ENCODE assay signal across 34 cellular contexts in genomic region chr7:158475036-158475678, GRCh38.
"Had no signal": no experiment of that assay in that cellular context is flagged by ENCODE, and none has a peak within 500 bp of the region (broad histone marks: within the 10 kb centered on the region; RNA-seq: fewer than 3 reads in every experiment).

No MANE protein-coding gene starts in this region.

- H3K4me3 Mint-ChIP-seq: activated B cell treated with CpG ODN at 0.5 μM for 24 hours; activated CD8-positive, alpha-beta T cell treated with anti-CD3 and anti-CD28 coated beads for 36 hours; activated naive CD4-positive, alpha-beta T cell treated with anti-CD3 and anti-CD28 coated beads for 36 hours; activated naive CD4-positive, alpha-beta T cell treated with anti-CD3 and anti-CD28 coated beads, Interleukin-2, amount 50 U/mL, for 24 hours; activated naive CD8-positive, alpha-beta T cell treated with anti-CD3 and anti-CD28 coated beads for 36 hours; activated naive CD8-positive, alpha-beta T cell treated with anti-CD3 and anti-CD28 coated beads, Interleukin-2, amount 50 U/mL, for 24 hours; activated T-cell treated with anti-CD3 and anti-CD28 coated beads, Interleukin-2, amount 50 U/mL, for 4 hours; effector memory CD8-positive, alpha-beta T cell; T-helper 17 cell; T-helper 2 cell treated with Interferon-gamma antibody and Interleukin-4, amounts not matched to agents 5 μg/mL and 100 μg/mL, for 36 hours had no signal

- FAIRE-seq: colon had no signal

- H3K4me1 ChIP-seq: adrenal gland, body of pancreas, foreskin keratinocyte, gastrocnemius medialis had no signal

- H3K4me1 Mint-ChIP-seq: activated B cell treated with CpG ODN at 0.5 μM for 24 hours; activated naive CD4-positive, alpha-beta T cell treated with anti-CD3 and anti-CD28 coated beads, Interleukin-2, amount 50 U/mL, for 24 hours; activated naive CD8-positive, alpha-beta T cell treated with anti-CD3 and anti-CD28 coated beads, Interleukin-2, amount 50 U/mL, for 24 hours had no signal

- H3K4me3 ChIP-seq: adrenal gland, body of pancreas, esophagus muscularis mucosa, gastrocnemius medialis had no signal

- H3K27ac Mint-ChIP-seq: activated B cell treated with CpG ODN at 0.5 μM for 24 hours; activated CD8-positive, alpha-beta T cell treated with anti-CD3 and anti-CD28 coated beads for 36 hours; activated naive CD4-positive, alpha-beta T cell treated with anti-CD3 and anti-CD28 coated beads for 36 hours; activated naive CD4-positive, alpha-beta T cell treated with anti-CD3 and anti-CD28 coated beads, Interleukin-2, amount 50 U/mL, for 24 hours; activated naive CD8-positive, alpha-beta T cell treated with anti-CD3 and anti-CD28 coated beads for 36 hours; activated naive CD8-positive, alpha-beta T cell treated with anti-CD3 and anti-CD28 coated beads, Interleukin-2, amount 50 U/mL, for 24 hours; activated T-helper 2 cell treated with anti-CD3 and anti-CD28 coated beads, Interferon-gamma antibody, Interleukin-2, Interleukin-4, amounts not matched to agents 10 μg/mL and 5 μg/mL and 100 μg/mL, durations not matched to agents 14 hours and 24 hours and 36 hours; effector memory CD8-positive, alpha-beta T cell; T-helper 17 cell; T-helper 2 cell treated with Interferon-gamma antibody and Interleukin-4, amounts not matched to agents 5 μg/mL and 100 μg/mL, for 36 hours had no signal

- ATAC-seq: activated CD4-positive, CD25-positive, alpha-beta regulatory T cell treated with anti-CD3 and anti-CD28 coated beads, Interleukin-2, amount 50 U/mL, for 24 hours; activated CD8-positive, alpha-beta T cell treated with anti-CD3 and anti-CD28 coated beads for 36 hours; activated naive CD8-positive, alpha-beta T cell treated with anti-CD3 and anti-CD28 coated beads, Interleukin-2, amount 50 U/mL, for 24 hours; activated T-cell treated with anti-CD3 and anti-CD28 coated beads, Interleukin-2, amount 50 U/mL, for 4 hours; body of pancreas; effector memory CD8-positive, alpha-beta T cell; foreskin keratinocyte; gastrocnemius medialis; T-helper 17 cell had no signal

- H3K9me3 Mint-ChIP-seq: activated B cell treated with CpG ODN at 0.5 μM for 24 hours; activated CD8-positive, alpha-beta T cell treated with anti-CD3 and anti-CD28 coated beads for 36 hours; activated naive CD4-positive, alpha-beta T cell treated with anti-CD3 and anti-CD28 coated beads for 36 hours; activated naive CD4-positive, alpha-beta T cell treated with anti-CD3 and anti-CD28 coated beads, Interleukin-2, amount 50 U/mL, for 24 hours; activated naive CD8-positive, alpha-beta T cell treated with anti-CD3 and anti-CD28 coated beads for 36 hours; activated naive CD8-positive, alpha-beta T cell treated with anti-CD3 and anti-CD28 coated beads, Interleukin-2, amount 50 U/mL, for 24 hours; activated T-cell treated with anti-CD3 and anti-CD28 coated beads, Interleukin-2, amount 50 U/mL, for 4 hours; activated T-helper 2 cell treated with anti-CD3 and anti-CD28 coated beads, Interferon-gamma antibody, Interleukin-2, Interleukin-4, amounts not matched to agents 10 μg/mL and 5 μg/mL and 100 μg/mL, durations not matched to agents 14 hours and 24 hours and 36 hours; effector memory CD8-positive, alpha-beta T cell; T-helper 2 cell treated with Interferon-gamma antibody and Interleukin-4, amounts not matched to agents 5 μg/mL and 100 μg/mL, for 36 hours had no signal

- H3K36me3 ChIP-seq: adrenal gland, esophagus muscularis mucosa, gastrocnemius medialis, WERI-Rb-1 had no signal

- H3K36me3 Mint-ChIP-seq: activated naive CD4-positive, alpha-beta T cell treated with anti-CD3 and anti-CD28 coated beads, Interleukin-2, amount 50 U/mL, for 24 hours; activated naive CD8-positive, alpha-beta T cell treated with anti-CD3 and anti-CD28 coated beads for 36 hours had no signal

- H3K27ac ChIP-seq: adrenal gland, body of pancreas, esophagus muscularis mucosa, foreskin keratinocyte, gastrocnemius medialis, WERI-Rb-1 had no signal

- DNase-seq: activated B cell treated with CpG ODN at 0.5 μM for 24 hours; activated CD4-positive, alpha-beta T cell treated with anti-CD3 and anti-CD28 coated beads for 48 hours; activated CD4-positive, alpha-beta T cell treated with anti-CD3 and anti-CD28 coated beads, Interleukin-2, amount 50 U/mL, for 1 hour; activated CD4-positive, alpha-beta T cell treated with anti-CD3 and anti-CD28 coated beads, Interleukin-2, amount 50 U/mL, for 48 hours; activated CD8-positive, alpha-beta memory T cell treated with anti-CD3 and anti-CD28 coated beads for 24 hours; activated CD8-positive, alpha-beta T cell treated with anti-CD3 and anti-CD28 coated beads for 36 hours; activated effector memory CD4-positive, alpha-beta T cell treated with anti-CD3 and anti-CD28 coated beads, Interleukin-2, amount 50 U/mL, for 16 hours; activated naive CD4-positive, alpha-beta T cell treated with anti-CD3 and anti-CD28 coated beads for 36 hours; activated naive CD8-positive, alpha-beta T cell treated with anti-CD3 and anti-CD28 coated beads for 36 hours; activated naive CD8-positive, alpha-beta T cell treated with anti-CD3 and anti-CD28 coated beads, Interleukin-2, amount 50 U/mL, for 24 hours; activated T-cell treated with anti-CD3 and anti-CD28 coated beads, Interleukin-2, amount 50 U/mL, for 4 hours; adrenal gland; amygdala; aorta; body of pancreas; caudate nucleus; cortex of kidney; dermis blood vessel endothelial cell; effector CD4-positive, alpha-beta T cell; effector memory CD8-positive, alpha-beta T cell; erythroblast; foreskin keratinocyte; gastrocnemius medialis; glutamatergic neuron; T-helper 1 cell; T-helper 17 cell; T1000; WERI-Rb-1 had no signal

- H3K27me3 ChIP-seq: adrenal gland, body of pancreas, esophagus muscularis mucosa, foreskin keratinocyte had no signal

- H3K9me3 ChIP-seq: adrenal gland, body of pancreas, esophagus muscularis mucosa, gastrocnemius medialis had no signal
